Comparison of ENCODE assay signal across 21 cellular contexts in the genomic region with DNA sequence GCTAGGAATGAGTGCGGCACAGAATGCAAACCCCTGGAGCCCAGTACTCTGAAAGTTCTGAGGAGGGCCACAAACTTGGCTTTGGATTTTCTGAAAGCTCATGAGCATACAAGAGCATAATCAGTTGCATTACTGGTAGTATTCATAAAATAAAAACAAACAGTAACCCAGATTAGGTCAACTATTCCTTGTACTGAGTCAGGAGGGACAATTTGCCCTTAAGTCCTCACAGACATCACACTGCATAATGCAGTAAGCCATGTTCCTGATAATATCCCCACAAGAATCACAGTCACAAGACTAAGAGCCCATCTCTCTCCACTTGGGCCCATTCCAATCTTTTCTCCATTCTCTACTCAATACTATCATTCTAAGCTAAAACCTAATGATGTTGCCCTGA.
"Had no signal": no experiment of that assay in that cellular context is flagged by ENCODE, and none has a peak within 500 bp of the region (broad histone marks: within the 10 kb centered on the region; RNA-seq: fewer than 3 reads in every experiment).

No MANE protein-coding gene starts in this region.

- ATAC-seq: SK-N-SH treated with all-trans-retinoic acid at 6 μM for 48 hours had no signal

- DNase-seq: KBM-7, MV-4-11, NCI-H1048, NCI-H1105, NCI-H1417, NCI-H1436 treated with DMSO at 0.1 percent for 48 hours, NCI-H1694, NCI-H187 treated with DMSO at 0.1 percent for 48 hours, NCI-H2029 treated with DMSO at 0.1 percent for 48 hours, NCI-H2171 treated with DMSO at 0.1 percent for 48 hours, NCI-H2227 treated with DMSO at 0.1 percent for 48 hours, NCI-H446, NCI-H510A, NCI-H524 treated with DMSO at 0.1 percent for 48 hours, NCI-H69, NCI-H774, RPMI8226, SHP77 treated with DMSO at 0.1 percent for 48 hours, SJCRH30 had no signal

- H3K9me3 ChIP-seq: SJCRH30 had no signal

- H3K27ac ChIP-seq: HL-60, SJCRH30 had no signal

- H3K27me3 ChIP-seq: SJCRH30 had no signal

- H3K36me3 ChIP-seq: SJCRH30 had no signal

- H3K4me1 ChIP-seq: SJCRH30 had no signal

- H3K4me3 ChIP-seq: SJCRH30 had no signal
